8 cellular contexts compared by ENCODE assay signal in the genomic region with DNA sequence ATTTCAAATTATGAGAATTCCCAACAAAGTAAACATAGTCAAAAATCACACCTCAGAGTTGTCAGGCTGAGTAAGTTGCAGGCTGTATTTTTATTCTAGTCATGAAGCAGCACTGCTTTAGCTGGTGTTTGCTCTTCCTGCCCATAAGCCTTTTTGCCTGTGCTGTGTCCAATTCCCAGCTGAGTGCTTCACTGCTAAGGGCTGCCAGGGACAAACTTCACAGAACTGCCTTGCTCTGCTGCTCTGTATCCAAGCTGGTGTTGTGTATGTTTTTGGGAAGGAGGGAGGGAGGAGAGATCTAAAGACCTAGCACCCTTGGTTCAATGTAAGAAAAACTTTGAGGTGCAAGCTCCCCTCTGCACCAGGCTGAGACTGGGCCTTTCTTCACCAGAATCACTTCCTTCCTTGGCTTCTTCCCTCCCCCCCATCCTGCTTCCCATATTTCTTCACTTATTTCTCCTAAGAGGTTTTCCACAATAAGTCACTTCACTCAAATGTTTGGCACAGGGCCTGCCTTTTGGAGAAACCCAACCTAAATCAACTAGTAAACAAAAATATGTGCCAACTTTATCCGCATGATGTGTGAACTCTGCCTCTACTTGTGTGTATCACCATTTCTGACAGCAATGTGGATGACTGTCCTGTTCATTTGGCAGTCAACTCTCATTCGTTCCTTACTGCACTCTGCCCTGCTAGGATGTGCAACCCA.
A peak's percentile ranks its signal among the peaks of the same experiment; 100 is the strongest.
DNase-seq lines count a peak whose midpoint lies in the region; ATAC-seq, FAIRE-seq and TF ChIP-seq lines count a peak whose summit lies in the region.

No MANE protein-coding gene starts in this region.

- in situ Hi-C loops in G401 (cut with HindIII; ENCODE audit: low sequenced_read_pairs) = no loop called here

- no peaks in the 10 kb centered on the region for H3K27me3 ChIP-seq in esophagus muscularis mucosa

- peak overlapping the region; percentile 4 to 67 (median 28) for H3K27ac ChIP-seq in esophagus muscularis mucosa (replicated peaks in 1 of 4)

- TF ChIP-seq POLR2A in esophagus muscularis mucosa (IDR thresholded peaks at IDR 0.05; ENCODE audit: low read depth) = no peak

- DNase-seq in G401 (ENCODE audit: low spot score) = peak; percentile 61
- peak; percentile 40 for DNase-seq in NCI-H1092 treated with DMSO at 0.1 percent for 48 hours (lab: John Stamatoyannopoulos, UW)
- DNase-seq in esophagus muscularis mucosa (ENCODE audit: extremely low spot score) = peak; percentile 92
- DNase-seq in pons (ENCODE audit: low spot score) = peak; percentile 66
- no peak for DNase-seq in HTR-8/SVneo (ENCODE audit: insufficient read length, low spot score)
- DNase-seq in mesenteric fat pad (ENCODE audit: low spot score) = no peak
- DNase-seq in NCI-H1436 treated with DMSO at 0.1 percent for 48 hours (lab: John Stamatoyannopoulos, UW) = no peak

- no peak overlapping the region for H3K4me3 ChIP-seq in esophagus muscularis mucosa

- no peaks in the 10 kb centered on the region for H3K9me3 ChIP-seq in esophagus muscularis mucosa

- no peak for TF ChIP-seq CTCF in esophagus muscularis mucosa (IDR thresholded peaks at IDR 0.05)

- no peak for FAIRE-seq in HTR-8/SVneo (lab: Jason Lieb, UNC)

- intact Hi-C loops in esophagus muscularis mucosa (cut with DNase I) = no loop called here

- peaks cover 6 to 46% (median 35%) of the 10 kb centered on the region in 4 donors for H3K36me3 ChIP-seq in esophagus muscularis mucosa

- H3K4me1 ChIP-seq in esophagus muscularis mucosa = peaks cover 13 to 35% (median 28%) of the 10 kb centered on the region in 4 donors

- 36% methylated on average over 2 of the region's 2 CpGs for WGBS in esophagus muscularis mucosa

- no peak for TF ChIP-seq EP300 in esophagus muscularis mucosa (IDR thresholded peaks at IDR 0.05)

- ATAC-seq in HG03280 (IDR thresholded peaks at IDR 0.05; ENCODE audit: unreplicated experiment) = no peak

Comparison
In these comparisons a context has a peak if more than half of its experiments do, and no peak if none do; other contexts are left out.
1. DNase-seq: peak in G401 (single experiment), NCI-H1092 treated with DMSO at 0.1 percent for 48 hours (single experiment), esophagus muscularis mucosa (single experiment) and pons (single experiment); none in HTR-8/SVneo (single experiment), mesenteric fat pad (single experiment) and NCI-H1436 treated with DMSO at 0.1 percent for 48 hours (single experiment).